8 cellular contexts compared by ENCODE assay signal in genomic region chr12:42325326-42325775, GRCh38. TPM values are rescaled to one million over a fixed set of nuclear protein-coding genes. Genes with fewer than 3 reads are reported as not detected.
DNase-seq lines count a peak whose midpoint lies in the region; ATAC-seq and TF ChIP-seq lines count a peak whose summit lies in the region.

No MANE protein-coding gene starts in this region.

- H3K36me3 Mint-ChIP-seq in H9 (ENCODE audit: insufficient read depth in 1 of 3, low read depth in 3 of 3) = peaks cover 0 to 36% (median 12%) of the 10 kb centered on the region in 3 experiments; a peak in 6 of 7 replicates
- H3K36me3 Mint-ChIP-seq in activated CD4-positive, alpha-beta memory T cell treated with anti-CD3 and anti-CD28 coated beads for 36 hours = peaks cover 17% of the 10 kb centered on the region

- intact Hi-C loops in activated CD4-positive, alpha-beta memory T cell treated with anti-CD3 and anti-CD28 coated beads for 36 hours (cut with micrococcal nuclease) = loop anchor here (5.0 kb wide), 1 partner anchor 37 kb away; no protein-coding TSS in a partner anchor
- intact Hi-C loops in right cardiac atrium (cut with DNase I) = loop anchor here in 2 of 4 donors (10.0 kb wide), 1 partner anchor 91 kb away; the partner anchor contains the start of gene YAF2 (in 2 of the 2)

- H2BK120ac ChIP-seq in H9 (ENCODE audit: low read depth, low read length, poor library complexity, severe bottlenecking) = no peak overlapping the region

- H3K4me1 Mint-ChIP-seq in H9 = peaks cover 17 to 18% of the 10 kb centered on the region in 2 experiments
- peaks cover 37% of the 10 kb centered on the region for H3K4me1 Mint-ChIP-seq in activated CD4-positive, alpha-beta memory T cell treated with anti-CD3 and anti-CD28 coated beads for 36 hours (ENCODE audit: low read depth)

- no peak for TF ChIP-seq CTCF in H9 (conservative IDR thresholded peaks at IDR 0.05)

- no peak overlapping the region for H2BK5ac ChIP-seq in H9 (ENCODE audit: insufficient read length, low read length)

- peak overlapping the region; percentile 78 for H3K27ac ChIP-seq in H9 (ENCODE audit: insufficient read length, low read depth, low read length)
- peak overlapping the region; percentile 91 for H3K27ac ChIP-seq in right cardiac atrium (ENCODE audit: low read length)

- CTCF ChIA-PET in activated CD4-positive, alpha-beta memory T cell treated with anti-CD3 and anti-CD28 coated beads for 36 hours (lab: Charles Lee) = interaction anchor here (0.6 to 2.8 kb wide), 3 partner anchors 21 to 89 kb away, joined by 3 to 8 read pairs (median 3); no protein-coding TSS in a partner anchor

- H4K5ac ChIP-seq in H9 (ENCODE audit: insufficient read length, low read depth, low read length) = no peak overlapping the region

- no peaks in the 10 kb centered on the region for H3K9me3 Mint-ChIP-seq in H9
- no peaks in the 10 kb centered on the region for H3K9me3 Mint-ChIP-seq in activated CD4-positive, alpha-beta memory T cell treated with anti-CD3 and anti-CD28 coated beads for 36 hours

- no peak overlapping the region for H2BK20ac ChIP-seq in H9 (ENCODE audit: low read depth, low read length, poor library complexity, severe bottlenecking)

- no peaks in the 10 kb centered on the region for H3K9me3 ChIP-seq in H9 (ENCODE audit: control insufficient read depth, low read depth, low read length)
- H3K9me3 ChIP-seq in right cardiac atrium (ENCODE audit: control insufficient read depth, low read length) = no peaks in the 10 kb centered on the region
- no peaks in the 10 kb centered on the region for H3K9me3 ChIP-seq in skeletal muscle satellite cell (replicated peaks; ENCODE audit: low read length)

- H2BK15ac ChIP-seq in H9 (ENCODE audit: low read depth, low read length) = no peak overlapping the region

- no peaks in the 10 kb centered on the region for H3K79me1 ChIP-seq in H9 (ENCODE audit: insufficient read depth, low read depth, low read length, poor library complexity, severe bottlenecking)

- no peak overlapping the region for H3K4ac ChIP-seq in H9 (ENCODE audit: low read depth, low read length)

- peak overlapping the region; percentile 1 for H2AFZ ChIP-seq in H9 (ENCODE audit: low read length)

- no peak overlapping the region for H3K14ac ChIP-seq in H9 (ENCODE audit: insufficient read depth, low read length)

- H3K36me3 ChIP-seq in skeletal muscle satellite cell (ENCODE audit: insufficient read depth, low read length) = peaks cover 7% of the 10 kb centered on the region

- H3K27ac Mint-ChIP-seq in H9 = peak overlapping the region; percentile 98 to 99 (median 99)
- peak overlapping the region; percentile 91 for H3K27ac Mint-ChIP-seq in activated CD4-positive, alpha-beta memory T cell treated with anti-CD3 and anti-CD28 coated beads for 36 hours

- H3K4me1 ChIP-seq in H9 (ENCODE audit: insufficient read depth, low read length) = no peaks in the 10 kb centered on the region
- peaks cover 4% of the 10 kb centered on the region for H3K4me1 ChIP-seq in right cardiac atrium (ENCODE audit: control insufficient read depth, insufficient read depth, low read length)
- H3K4me1 ChIP-seq in skeletal muscle satellite cell (ENCODE audit: control insufficient read depth, insufficient read depth, low read length) = peaks cover 22% of the 10 kb centered on the region

- peak overlapping the region; percentile 98 for H3K4me2 ChIP-seq in H9 (ENCODE audit: insufficient read depth, insufficient read length, low read length)
- peak overlapping the region; percentile 91 for H3K4me2 ChIP-seq in skeletal muscle satellite cell (ENCODE audit: low read length)

- H3T11ph ChIP-seq in H9 (ENCODE audit: low read length) = no peak overlapping the region

- peaks cover 6% of the 10 kb centered on the region for H3K23me2 ChIP-seq in H9 (ENCODE audit: insufficient read length, low read depth, low read length, poor library complexity, severe bottlenecking)

- no peak overlapping the region for H3K23ac ChIP-seq in H9 (ENCODE audit: insufficient read length, low read depth, low read length)

- H3K27me3 ChIP-seq in H9 (ENCODE audit: insufficient read depth, low read length) = no peaks in the 10 kb centered on the region
- H3K27me3 ChIP-seq in right cardiac atrium (ENCODE audit: control insufficient read depth, insufficient read depth) = no peaks in the 10 kb centered on the region
- no peaks in the 10 kb centered on the region for H3K27me3 ChIP-seq in skeletal muscle satellite cell (ENCODE audit: control insufficient read depth, insufficient read depth, low read length)

- ATAC-seq in right cardiac atrium (no peak), HG03039 (IDR thresholded peaks at IDR 0.05; ENCODE audit: unreplicated experiment) (no peak), esophagus mucosa (no peak), GM21576 (IDR thresholded peaks at IDR 0.05; ENCODE audit: unreplicated experiment) (no peak), HG02571 (IDR thresholded peaks at IDR 0.05; ENCODE audit: unreplicated experiment) (no peak)

- H3K4me3 ChIP-seq in right cardiac atrium (ENCODE audit: low read length) (peak overlapping the region; percentile 89), skeletal muscle satellite cell (ENCODE audit: low read length) (peak overlapping the region; percentile 94)

- H3K79me2 ChIP-seq in H9 (ENCODE audit: insufficient read depth, low read length) = peaks cover 20% of the 10 kb centered on the region; the same call in 1 of the 2 replicates

- H3K4me3 Mint-ChIP-seq in H9 = peak overlapping the region; percentile 95 to 97
- H3K4me3 Mint-ChIP-seq in activated CD4-positive, alpha-beta memory T cell treated with anti-CD3 and anti-CD28 coated beads for 36 hours = peak overlapping the region; percentile 91

- no peak overlapping the region for H3K56ac ChIP-seq in H9 (ENCODE audit: insufficient read length, low read depth, low read length)

- no peaks in the 10 kb centered on the region for H4K20me1 ChIP-seq in H9 (ENCODE audit: control insufficient read depth, insufficient read depth, insufficient read length)

- H4K8ac ChIP-seq in H9 (replicated peaks; ENCODE audit: insufficient read length, low read depth, low read length) = no peak overlapping the region

- DNase-seq in H9 (no peak), right cardiac atrium (no peak)
- no peak for DNase-seq in activated CD4-positive, alpha-beta memory T cell treated with anti-CD3 and anti-CD28 coated beads for 36 hours

- H4K91ac ChIP-seq in H9 (ENCODE audit: insufficient read length, low read depth, low read length) = no peak overlapping the region

- WGBS in H9 (ENCODE audit: extremely low coverage, insufficient read length, low lambda C conversion rate) = no CpG with 5 or more reads among the region's 11 CpGs
- WGBS in right cardiac atrium = 30% methylated on average over 11 of the region's 11 CpGs

- peak overlapping the region; percentile 62 for H3K9ac ChIP-seq in H9 (ENCODE audit: extremely low read depth, insufficient read length, low read length)
- peak overlapping the region; percentile 95 for H3K9ac ChIP-seq in skeletal muscle satellite cell (ENCODE audit: low read depth, low read length)

- POLR2A ChIA-PET in activated CD4-positive, alpha-beta memory T cell treated with anti-CD3 and anti-CD28 coated beads for 36 hours (lab: Charles Lee) = interaction anchor here (1.6 kb wide), 1 partner anchor 20 kb away, joined by 3 read pairs; no protein-coding TSS in a partner anchor

- no peaks in the 10 kb centered on the region for H3K27me3 Mint-ChIP-seq in H9 (ENCODE audit: low read depth)
- H3K27me3 Mint-ChIP-seq in activated CD4-positive, alpha-beta memory T cell treated with anti-CD3 and anti-CD28 coated beads for 36 hours = no peaks in the 10 kb centered on the region

- no peak overlapping the region for H2AK5ac ChIP-seq in H9 (ENCODE audit: insufficient read length, low read length)

- H3K18ac ChIP-seq in H9 (ENCODE audit: insufficient read length, low read depth, low read length) = no peak overlapping the region

- no peak overlapping the region for H2BK12ac ChIP-seq in H9 (ENCODE audit: insufficient read length, low read depth, low read length)

RNA-seq across cellular contexts. Expression of gene ZCRB1, which starts 0.5 kb away (rescaled TPM):
- total RNA-seq in H9 (2021) (59.6 and 71.5 TPM in 2 replicates), right cardiac atrium (10 to 100 TPM; 52.3 to 59.6 (median 56.9) TPM), esophagus mucosa (36.3 TPM)
- 10 to 100 TPM; 80.1 to 88.1 TPM for total RNA-seq in activated CD4-positive, alpha-beta memory T cell treated with anti-CD3 and anti-CD28 coated beads for 36 hours
- polyA plus RNA-seq in right cardiac atrium = 42.8 TPM
- 22.9 and 29.7 TPM in 2 replicates for total RNA-seq in skeletal muscle satellite cell (2012; rRNA removed)

RNA-seq across cellular contexts. Expression of gene PPHLN1, which starts 0.6 kb away (rescaled TPM):
- total RNA-seq in H9 (2021) = 59.2 and 66.2 TPM in 2 replicates
- total RNA-seq in activated CD4-positive, alpha-beta memory T cell treated with anti-CD3 and anti-CD28 coated beads for 36 hours = 10 to 100 TPM; 79.9 to 81.3 TPM
- 10 to 100 TPM; 39.2 to 48.8 (median 43.3) TPM for total RNA-seq in right cardiac atrium
- polyA plus RNA-seq in right cardiac atrium = 42.4 TPM
- 52.2 and 63.1 TPM in 2 replicates for total RNA-seq in skeletal muscle satellite cell (2012; rRNA removed)
- 29.3 TPM for total RNA-seq in esophagus mucosa
